In the genomic region with DNA sequence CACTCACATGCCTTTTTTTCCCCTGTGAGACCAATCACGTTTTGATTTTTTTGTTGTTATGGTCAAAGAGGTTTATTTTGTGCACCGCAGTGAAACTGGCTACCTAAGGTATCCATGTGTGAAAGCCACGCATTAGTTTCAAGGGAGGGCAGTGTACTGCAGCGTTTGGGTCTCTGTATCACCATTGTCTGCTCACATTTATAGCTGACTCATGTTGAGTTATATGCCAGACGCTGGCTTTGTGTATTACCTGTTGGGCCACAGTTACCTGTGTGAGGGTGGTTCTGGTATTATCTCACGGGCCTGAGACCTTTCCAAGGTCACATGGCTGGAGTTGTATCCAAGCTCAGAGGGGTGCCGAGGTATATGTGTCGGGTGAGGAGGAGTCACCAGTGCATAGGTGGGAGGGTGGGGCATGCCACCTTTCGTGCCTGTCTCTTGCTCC, we compare ENCODE assay signal across 9 cellular contexts.
DNase-seq lines count a peak whose midpoint lies in the region; ATAC-seq and TF ChIP-seq lines count a peak whose summit lies in the region.
"Had no signal": no experiment of that assay in that cellular context is flagged by ENCODE, and none has a peak within 500 bp of the region (broad histone marks: within the 10 kb centered on the region; RNA-seq: fewer than 3 reads in every experiment).

No MANE protein-coding gene starts in this region.

- no peak overlapping the region for H3K4me3 ChIP-seq in mucosa of stomach (ENCODE audit: low read length)

- no peaks in the 10 kb centered on the region for H3K36me3 Mint-ChIP-seq in activated CD8-positive, alpha-beta T cell treated with anti-CD3 and anti-CD28 coated beads, Interleukin-2, amount 10 ng/mL, durations not matched to agents 7 days and 5 days (ENCODE audit: low read depth)
- no peaks in the 10 kb centered on the region for H3K36me3 Mint-ChIP-seq in progenitor cell of endocrine pancreas (ENCODE audit: insufficient read depth)

- H3K27me3 ChIP-seq in mucosa of stomach (ENCODE audit: control insufficient read depth, insufficient read depth, low read length), result no peaks in the 10 kb centered on the region

- H3K9ac ChIP-seq in mucosa of stomach (ENCODE audit: low read length), result peak overlapping the region; percentile 6

- no peak for TF ChIP-seq CTCF in progenitor cell of endocrine pancreas (IDR thresholded peaks at IDR 0.05; ENCODE audit: unreplicated experiment)

- H3K27ac Mint-ChIP-seq in activated CD8-positive, alpha-beta T cell treated with anti-CD3 and anti-CD28 coated beads, Interleukin-2, amount 10 ng/mL, durations not matched to agents 7 days and 5 days, result peak overlapping the region; percentile 90
- H3K27ac Mint-ChIP-seq in progenitor cell of endocrine pancreas, result no peak overlapping the region

- peaks cover 85% of the 10 kb centered on the region for H3K4me1 ChIP-seq in mucosa of stomach (ENCODE audit: control insufficient read depth, insufficient read depth, low read length)

- no peak for DNase-seq in activated CD8-positive, alpha-beta T cell treated with anti-CD3 and anti-CD28 coated beads, Interleukin-2, amount 10 ng/mL, durations not matched to agents 7 days and 5 days
- DNase-seq in progenitor cell of endocrine pancreas (ENCODE audit: low spot score, unreplicated experiment) (no peak), globus pallidus (ENCODE audit: low spot score) (no peak), A172 (ENCODE audit: low spot score) (no peak)
- DNase-seq: NCI-H774 had no signal

- H3K4me1 Mint-ChIP-seq in activated CD8-positive, alpha-beta T cell treated with anti-CD3 and anti-CD28 coated beads, Interleukin-2, amount 10 ng/mL, durations not matched to agents 7 days and 5 days (ENCODE audit: low read depth), result peaks cover 48% of the 10 kb centered on the region
- peaks cover 12% of the 10 kb centered on the region for H3K4me1 Mint-ChIP-seq in progenitor cell of endocrine pancreas (ENCODE audit: low read depth)

- POLR2A ChIA-PET in activated CD8-positive, alpha-beta T cell treated with anti-CD3 and anti-CD28 coated beads, Interleukin-2, amount 10 ng/mL, durations not matched to agents 7 days and 5 days (lab: Charles Lee), result interaction anchor here (0.8 to 1.6 kb wide), 4 partner anchors 17 to 75 kb away, joined by 3 to 4 read pairs (median 4); partner anchors contain the start of gene ARHGAP26

- ATAC-seq in GM18502 (IDR thresholded peaks at IDR 0.05; ENCODE audit: poor library complexity, unreplicated experiment) (peak; percentile 64), HG02588 (IDR thresholded peaks at IDR 0.05; ENCODE audit: unreplicated experiment) (peak; percentile 53), GM21515 (IDR thresholded peaks at IDR 0.05; ENCODE audit: unreplicated experiment) (no peak)
- peak; percentile 31 for ATAC-seq in activated CD8-positive, alpha-beta T cell treated with anti-CD3 and anti-CD28 coated beads, Interleukin-2, amount 10 ng/mL, durations not matched to agents 7 days and 5 days

- H3K36me3 ChIP-seq in mucosa of stomach (ENCODE audit: control insufficient read depth, insufficient read depth, low read length), result no peaks in the 10 kb centered on the region

- H3K27me3 Mint-ChIP-seq in activated CD8-positive, alpha-beta T cell treated with anti-CD3 and anti-CD28 coated beads, Interleukin-2, amount 10 ng/mL, durations not matched to agents 7 days and 5 days (ENCODE audit: low read depth), result no peaks in the 10 kb centered on the region
- no peaks in the 10 kb centered on the region for H3K27me3 Mint-ChIP-seq in progenitor cell of endocrine pancreas

- peak overlapping the region; percentile 42 for H3K4me3 Mint-ChIP-seq in activated CD8-positive, alpha-beta T cell treated with anti-CD3 and anti-CD28 coated beads, Interleukin-2, amount 10 ng/mL, durations not matched to agents 7 days and 5 days
- H3K4me3 Mint-ChIP-seq in progenitor cell of endocrine pancreas (ENCODE audit: low read depth), result no peak overlapping the region

- H3K9me3 Mint-ChIP-seq in activated CD8-positive, alpha-beta T cell treated with anti-CD3 and anti-CD28 coated beads, Interleukin-2, amount 10 ng/mL, durations not matched to agents 7 days and 5 days (ENCODE audit: insufficient read depth), result no peaks in the 10 kb centered on the region
- no peaks in the 10 kb centered on the region for H3K9me3 Mint-ChIP-seq in progenitor cell of endocrine pancreas (ENCODE audit: low read depth)

- no peaks in the 10 kb centered on the region for H3K9me3 ChIP-seq in mucosa of stomach (ENCODE audit: control insufficient read depth, low read length)

- CTCF ChIA-PET in activated CD8-positive, alpha-beta T cell treated with anti-CD3 and anti-CD28 coated beads, Interleukin-2, amount 10 ng/mL, durations not matched to agents 7 days and 5 days (lab: Charles Lee), result interaction anchor here (0.7 to 2.8 kb wide), 16 partner anchors 9 to 589 kb away, joined by 3 to 15 read pairs (median 4); partner anchors contain the start of gene ARHGAP26
